ENCODE assay signal across 14 cellular contexts in genomic region chr7:149161241-149161848, GRCh38. TPM values are rescaled to one million over a fixed set of nuclear protein-coding genes. Genes with fewer than 3 reads are reported as not detected.
A peak's percentile ranks its signal among the peaks of the same experiment; 100 is the strongest.
DNase-seq lines count a peak whose midpoint lies in the region; ATAC-seq lines count a peak whose summit lies in the region.
"Had no signal": no experiment of that assay in that cellular context is flagged by ENCODE, and none has a peak within 500 bp of the region (broad histone marks: within the 10 kb centered on the region; RNA-seq: fewer than 3 reads in every experiment).

No MANE protein-coding gene starts in this region.

- DNase-seq in T-helper 1 cell (no peak), HK-2 (ENCODE audit: unreplicated experiment) (peak; percentile 22), NCI-H774 (lab: John Stamatoyannopoulos, UW) (no peak), GM19238 (ENCODE audit: insufficient read length, low spot score) (no peak)
- DNase-seq in activated naive CD8-positive, alpha-beta T cell treated with anti-CD3 and anti-CD28 coated beads, Interleukin-2, amount 50 U/mL, for 24 hours, result no peak
- no peak for DNase-seq in effector CD4-positive, alpha-beta T cell
- DNase-seq: cerebellar nuclear complex; DND-41; NCI-H1105; NCI-H748 treated with DMSO at 0.1 percent for 48 hours; stimulated activated CD4-positive, alpha-beta T cell treated with anti-CD3 and anti-CD28 coated beads, Interleukin-4, amount 100 ng/mL, for 1 hour had no signal

- no peak overlapping the region for H3K4me3 Mint-ChIP-seq in T-helper 1 cell treated with Interleukin-12 subunit alpha and Interleukin-12 subunit beta and Interleukin-4 antibody, amounts not matched to agents 30 μg/mL and 1 μg/mL, for 36 hours
- H3K4me3 Mint-ChIP-seq in activated naive CD8-positive, alpha-beta T cell treated with anti-CD3 and anti-CD28 coated beads, Interleukin-2, amount 50 U/mL, for 24 hours, result no peak overlapping the region

- H3K27ac ChIP-seq in mesodermal cell (ENCODE audit: low read depth, low read length, severe bottlenecking), result peak overlapping the region; percentile 10

- ATAC-seq in activated naive CD8-positive, alpha-beta T cell treated with anti-CD3 and anti-CD28 coated beads, Interleukin-2, amount 50 U/mL, for 24 hours, result peak; percentile 36
- ATAC-seq: left lobe of liver had no signal

- peak overlapping the region; percentile 65 for H3K27ac Mint-ChIP-seq in T-helper 1 cell treated with Interleukin-12 subunit alpha and Interleukin-12 subunit beta and Interleukin-4 antibody, amounts not matched to agents 30 μg/mL and 1 μg/mL, for 36 hours
- no peak overlapping the region for H3K27ac Mint-ChIP-seq in activated naive CD8-positive, alpha-beta T cell treated with anti-CD3 and anti-CD28 coated beads, Interleukin-2, amount 50 U/mL, for 24 hours

- WGBS in mesodermal cell (ENCODE audit: insufficient coverage in 2 of 2), 2 experiments, result 87 to 90% methylated on average over 4 to 5 of the region's 5 CpGs

- H3K4me3 ChIP-seq in mesodermal cell (ENCODE audit: extremely low read depth, insufficient read depth, low read length, poor library complexity, severe bottlenecking), result no peak overlapping the region

- no peaks in the 10 kb centered on the region for H3K9me3 ChIP-seq in mesodermal cell (ENCODE audit: control insufficient read depth, low read length)

- H3K36me3 ChIP-seq in mesodermal cell (ENCODE audit: control insufficient read depth, insufficient read depth, low read length), result peaks cover 77% of the 10 kb centered on the region

- no peaks in the 10 kb centered on the region for H3K9me3 Mint-ChIP-seq in T-helper 1 cell treated with Interleukin-12 subunit alpha and Interleukin-12 subunit beta and Interleukin-4 antibody, amounts not matched to agents 30 μg/mL and 1 μg/mL, for 36 hours
- no peaks in the 10 kb centered on the region for H3K9me3 Mint-ChIP-seq in activated naive CD8-positive, alpha-beta T cell treated with anti-CD3 and anti-CD28 coated beads, Interleukin-2, amount 50 U/mL, for 24 hours

- H3K4me1 Mint-ChIP-seq in T-helper 1 cell treated with Interleukin-12 subunit alpha and Interleukin-12 subunit beta and Interleukin-4 antibody, amounts not matched to agents 30 μg/mL and 1 μg/mL, for 36 hours (ENCODE audit: low read depth), result peaks cover 11% of the 10 kb centered on the region
- H3K4me1 Mint-ChIP-seq in activated naive CD8-positive, alpha-beta T cell treated with anti-CD3 and anti-CD28 coated beads, Interleukin-2, amount 50 U/mL, for 24 hours, result peaks cover 14% of the 10 kb centered on the region

- peaks cover 6% of the 10 kb centered on the region for H3K4me1 ChIP-seq in mesodermal cell (ENCODE audit: control insufficient read depth, insufficient read depth, low read length, poor library complexity, severe bottlenecking)

- H3K27me3 Mint-ChIP-seq in T-helper 1 cell treated with Interleukin-12 subunit alpha and Interleukin-12 subunit beta and Interleukin-4 antibody, amounts not matched to agents 30 μg/mL and 1 μg/mL, for 36 hours (ENCODE audit: low read depth), result no peaks in the 10 kb centered on the region
- no peaks in the 10 kb centered on the region for H3K27me3 Mint-ChIP-seq in activated naive CD8-positive, alpha-beta T cell treated with anti-CD3 and anti-CD28 coated beads, Interleukin-2, amount 50 U/mL, for 24 hours

- H3K36me3 Mint-ChIP-seq in T-helper 1 cell treated with Interleukin-12 subunit alpha and Interleukin-12 subunit beta and Interleukin-4 antibody, amounts not matched to agents 30 μg/mL and 1 μg/mL, for 36 hours (ENCODE audit: low read depth), result peaks cover 26% of the 10 kb centered on the region
- H3K36me3 Mint-ChIP-seq in activated naive CD8-positive, alpha-beta T cell treated with anti-CD3 and anti-CD28 coated beads, Interleukin-2, amount 50 U/mL, for 24 hours (ENCODE audit: low read depth), result peaks cover 42% of the 10 kb centered on the region

RNA-seq across cellular contexts. Expression of gene ZNF398, which starts 14.1 kb away (rescaled TPM):
- polyA plus RNA-seq in mesodermal cell (2013, experiment 1 of 2), result 9.5 TPM
- 7.9 TPM for polyA plus RNA-seq in mesodermal cell (2013, experiment 2 of 2)

RNA-seq across cellular contexts. Expression of gene ZNF282, which starts 34.0 kb away (rescaled TPM):
- polyA plus RNA-seq in mesodermal cell (2013, experiment 1 of 2), result 23.1 TPM
- polyA plus RNA-seq in mesodermal cell (2013, experiment 2 of 2), result 19.1 TPM

RNA-seq across cellular contexts. Expression of gene ZNF425, which starts 35.2 kb away (rescaled TPM):
- polyA plus RNA-seq in mesodermal cell (2013, experiment 1 of 2), result 2.9 TPM
- polyA plus RNA-seq in mesodermal cell (2013, experiment 2 of 2), result 3.0 TPM
